In genomic region chr16:361872-362701, GRCh38 we compare ENCODE assay signal across 8 cellular contexts. TPM values are rescaled to one million over a fixed set of nuclear protein-coding genes. Genes with fewer than 3 reads are reported as not detected.
DNase-seq lines count a peak whose midpoint lies in the region; ATAC-seq and TF ChIP-seq lines count a peak whose summit lies in the region.

No MANE protein-coding gene starts in this region.

- no peaks in the 10 kb centered on the region for H3F3A ChIP-seq in SU-DHL-6 (ENCODE audit: insufficient read depth)

- no peak overlapping the region for H3K27ac ChIP-seq in SU-DHL-6 (ENCODE audit: low read depth, low read length)
- H3K27ac ChIP-seq in psoas muscle: no peak overlapping the region

- DNase-seq in 8988T (peak; percentile 98), GM13976 (ENCODE audit: low spot score) (peak; percentile 88), MV-4-11 (lab: John Stamatoyannopoulos, UW) (peak; percentile 38), Right ventricle myocardium superior (peak; percentile 80), psoas muscle (peak; percentile 70 to 83)
- peak; percentile 68 for DNase-seq in activated naive CD8-positive, alpha-beta T cell treated with anti-CD3 and anti-CD28 coated beads for 36 hours

- H3K36me3 Mint-ChIP-seq in activated naive CD8-positive, alpha-beta T cell treated with anti-CD3 and anti-CD28 coated beads for 36 hours: peaks cover 1% of the 10 kb centered on the region

- H3K4me3 ChIP-seq in SU-DHL-6 (ENCODE audit: insufficient read depth, low read length, poor library complexity, severe bottlenecking) (no peak overlapping the region), psoas muscle (no peak overlapping the region)

- peaks cover 5% of the 10 kb centered on the region for H3K27me3 Mint-ChIP-seq in activated naive CD8-positive, alpha-beta T cell treated with anti-CD3 and anti-CD28 coated beads for 36 hours

- no peaks in the 10 kb centered on the region for H3K9me3 Mint-ChIP-seq in activated naive CD8-positive, alpha-beta T cell treated with anti-CD3 and anti-CD28 coated beads for 36 hours

- H3K4me1 Mint-ChIP-seq in activated naive CD8-positive, alpha-beta T cell treated with anti-CD3 and anti-CD28 coated beads for 36 hours: peaks cover 5% of the 10 kb centered on the region

- peak overlapping the region; percentile 24 for H3K4me2 ChIP-seq in SU-DHL-6 (ENCODE audit: low read depth, low read length, poor library complexity, severe bottlenecking)

- ATAC-seq in Right ventricle myocardium superior (ENCODE audit: poor library complexity): peak; percentile 84
- peak; percentile 88 to 93 (median 90) for ATAC-seq in psoas muscle
- ATAC-seq in HG02981 (IDR thresholded peaks at IDR 0.05; ENCODE audit: unreplicated experiment): no peak

- WGBS in psoas muscle, 3 donors: 16 to 17% (median 16%) methylated on average over 29 to 30 of the region's 30 CpGs

- no peaks in the 10 kb centered on the region for H4K20me1 ChIP-seq in SU-DHL-6 (ENCODE audit: low read depth, low read length)

- in situ Hi-C loops in GM13976 (cut with MboI; ENCODE audit: low sequenced_read_pairs, unreplicated experiment): no loop called here

- H3K27ac Mint-ChIP-seq in activated naive CD8-positive, alpha-beta T cell treated with anti-CD3 and anti-CD28 coated beads for 36 hours: no peak overlapping the region

- no peaks in the 10 kb centered on the region for H3K79me2 ChIP-seq in SU-DHL-6 (ENCODE audit: insufficient read depth, low read length)

- H3K9ac ChIP-seq in SU-DHL-6 (ENCODE audit: low read length): no peak overlapping the region

- no peaks in the 10 kb centered on the region for H3K4me1 ChIP-seq in psoas muscle

- H2AFZ ChIP-seq in SU-DHL-6 (ENCODE audit: low read depth, low read length, severe bottlenecking): no peak overlapping the region

- H3K9me3 ChIP-seq in SU-DHL-6 (ENCODE audit: insufficient read depth, low read length): no peaks in the 10 kb centered on the region
- H3K9me3 ChIP-seq in psoas muscle: no peaks in the 10 kb centered on the region

- H3K4me3 Mint-ChIP-seq in activated naive CD8-positive, alpha-beta T cell treated with anti-CD3 and anti-CD28 coated beads for 36 hours: peak overlapping the region; percentile 10

- TF ChIP-seq CTCF in GM13976 (IDR thresholded peaks at IDR 0.05; ENCODE audit: borderline replicate concordance, control extremely low read depth, extremely low read depth, insufficient read depth, missing control alignments): peak; percentile 94
- TF ChIP-seq CTCF in SU-DHL-6 (IDR thresholded peaks at IDR 0.05; ENCODE audit: insufficient read depth, low read length, poor library complexity, severe bottlenecking): peak; percentile 62
- peak; percentile 80 for TF ChIP-seq CTCF in psoas muscle (IDR thresholded peaks at IDR 0.05)

- no peaks in the 10 kb centered on the region for H3K9me2 ChIP-seq in SU-DHL-6 (replicated peaks; ENCODE audit: insufficient read depth, low read length)

- H3K27me3 ChIP-seq in SU-DHL-6 (ENCODE audit: low read length): no peaks in the 10 kb centered on the region
- peaks cover 0 to 15% (median 2%) of the 10 kb centered on the region in 3 donors for H3K27me3 ChIP-seq in psoas muscle (ENCODE audit: insufficient read depth in 3 of 3, low read length in 2 of 3)

- intact Hi-C loops in Right ventricle myocardium superior (cut with DNase I) (loop anchor here (5.0 kb wide), 1 partner anchor 255 kb away; no protein-coding TSS in a partner anchor), psoas muscle (cut with DNase I) (loop anchor here (2.0 to 5.0 kb wide), 2 partner anchors 255 kb away; no protein-coding TSS in a partner anchor)

- no peaks in the 10 kb centered on the region for H3K36me3 ChIP-seq in SU-DHL-6 (ENCODE audit: low read length)
- peaks cover 0 to 10% of the 10 kb centered on the region in 2 donors for H3K36me3 ChIP-seq in psoas muscle (ENCODE audit: insufficient read depth in 1 of 2, low read depth in 1 of 2)

RNA-seq across cellular contexts. Expression of gene MRPL28, which starts 8.3 kb away (rescaled TPM):
- 10 to 100 TPM; 89.3 to 94.8 TPM for total RNA-seq in activated naive CD8-positive, alpha-beta T cell treated with anti-CD3 and anti-CD28 coated beads for 36 hours
- 79.6 TPM for total RNA-seq in Right ventricle myocardium superior
- 10 to 100 TPM; 55.4 to 68.8 (median 55.9) TPM for total RNA-seq in psoas muscle
- polyA plus RNA-seq in psoas muscle: 100 to 1,000 TPM in 1 of 3 donors, 10 to 100 TPM in 2; 67.1 to 126 (median 86.8) TPM

RNA-seq across cellular contexts. Expression of gene AXIN1, which starts 9.6 kb away (rescaled TPM):
- 10 to 100 TPM; 23.9 to 24.6 TPM for total RNA-seq in activated naive CD8-positive, alpha-beta T cell treated with anti-CD3 and anti-CD28 coated beads for 36 hours
- total RNA-seq in Right ventricle myocardium superior (14.0 TPM), psoas muscle (10 to 100 TPM; 12.1 to 23.2 (median 22.8) TPM)
- 10 to 100 TPM; 23.5 to 32.3 (median 29.5) TPM for polyA plus RNA-seq in psoas muscle

RNA-seq across cellular contexts. Expression of gene PGAP6, which starts 19.7 kb away (rescaled TPM):
- 10 to 100 TPM; 22.8 to 24.1 TPM for total RNA-seq in activated naive CD8-positive, alpha-beta T cell treated with anti-CD3 and anti-CD28 coated beads for 36 hours
- total RNA-seq in Right ventricle myocardium superior (28.1 TPM), psoas muscle (10 to 100 TPM; 27.2 to 34.7 (median 32.2) TPM)
- polyA plus RNA-seq in psoas muscle: 10 to 100 TPM; 26.0 to 46.9 (median 42.1) TPM

RNA-seq across cellular contexts. Expression of gene NME4, which starts 34.9 kb away (rescaled TPM):
- 10 to 100 TPM; 15.6 to 17.3 TPM for total RNA-seq in activated naive CD8-positive, alpha-beta T cell treated with anti-CD3 and anti-CD28 coated beads for 36 hours
- total RNA-seq in Right ventricle myocardium superior (81.6 TPM), psoas muscle (10 to 100 TPM; 19.5 to 39.7 (median 29.6) TPM)
- 10 to 100 TPM; 16.0 to 30.7 (median 22.7) TPM for polyA plus RNA-seq in psoas muscle

RNA-seq across cellular contexts. Expression of gene DECR2, which starts 39.6 kb away (rescaled TPM):
- total RNA-seq in activated naive CD8-positive, alpha-beta T cell treated with anti-CD3 and anti-CD28 coated beads for 36 hours: 1 to 10 TPM; 7.0 to 8.2 TPM
- 9.1 TPM for total RNA-seq in Right ventricle myocardium superior
- total RNA-seq in psoas muscle: 10 to 100 TPM; 13.9 to 22.9 (median 19.6) TPM
- polyA plus RNA-seq in psoas muscle: 10 to 100 TPM; 14.1 to 18.1 (median 15.8) TPM

Comparison
In these comparisons a context has a peak if more than half of its experiments do, and no peak if none do; other contexts are left out.
1. DNase-seq: peak in every context shown above with its lines; median percentile 98 in 8988T; 88 in GM13976; 80 in Right ventricle myocardium superior; 76 in psoas muscle; 68 in activated naive CD8-positive, alpha-beta T cell treated with anti-CD3 and anti-CD28 coated beads for 36 hours; 38 in MV-4-11.